In genomic region chr2:70828115-70828514, GRCh38 we compare ENCODE assay signal across 27 cellular contexts. TPM values are rescaled to one million over a fixed set of nuclear protein-coding genes. Genes with fewer than 3 reads are reported as not detected.
"Had no signal": no experiment of that assay in that cellular context is flagged by ENCODE, and none has a peak within 500 bp of the region (broad histone marks: within the 10 kb centered on the region; RNA-seq: fewer than 3 reads in every experiment).

No MANE protein-coding gene starts in this region.

- ATAC-seq: activated T-cell treated with anti-CD3 and anti-CD28 coated beads, Interleukin-2, amount 50 U/mL, for 4 hours; body of pancreas; effector memory CD8-positive, alpha-beta T cell; foreskin keratinocyte; left lobe of liver had no signal

- H3K9me3 Mint-ChIP-seq: activated CD4-positive, alpha-beta T cell treated with anti-CD3 and anti-CD28 coated beads, Interleukin-2, amount 10 ng/mL, durations not matched to agents 7 days and 5 days; activated naive CD4-positive, alpha-beta T cell treated with anti-CD3 and anti-CD28 coated beads for 36 hours; activated T-cell treated with anti-CD3 and anti-CD28 coated beads, Interleukin-2, amount 50 U/mL, for 4 hours; effector memory CD8-positive, alpha-beta T cell; mesothelial cell of epicardium; neural crest cell had no signal

- H3K9me3 ChIP-seq: body of pancreas, prostate gland, right atrium auricular region, thyroid gland had no signal

- H3K27ac Mint-ChIP-seq: activated CD4-positive, alpha-beta T cell treated with anti-CD3 and anti-CD28 coated beads, Interleukin-2, amount 10 ng/mL, durations not matched to agents 7 days and 5 days; mesothelial cell of epicardium had no signal

- DNase-seq: activated CD4-positive, alpha-beta T cell treated with anti-CD3 and anti-CD28 coated beads, Interleukin-2, amount 10 ng/mL, durations not matched to agents 7 days and 5 days; activated CD4-positive, CD25-positive, alpha-beta regulatory T cell; activated CD8-positive, alpha-beta memory T cell treated with anti-CD3 and anti-CD28 coated beads, Interleukin-2, amount 50 U/mL, for 4 hours; activated naive CD4-positive, alpha-beta T cell treated with anti-CD3 and anti-CD28 coated beads for 36 hours; activated T-cell treated with anti-CD3 and anti-CD28 coated beads, Interleukin-2, amount 50 U/mL, for 4 hours; body of pancreas; effector memory CD8-positive, alpha-beta T cell; stimulated activated CD4-positive, alpha-beta T cell treated with anti-CD3 and anti-CD28 coated beads, Interleukin-12 subunit alpha, Interleukin-12 subunit beta, amount 100 ng/mL, for 4 hours; stimulated activated CD4-positive, alpha-beta T cell treated with anti-CD3 and anti-CD28 coated beads, Interleukin-2, amount 100 ng/mL, for 24 hours; stimulated activated naive CD4-positive, alpha-beta T cell treated with Interleukin-2 at 50 U/mL for 16 hours; T-helper 9 cell; thyroid gland had no signal

- H3K36me3 Mint-ChIP-seq: mesothelial cell of epicardium had no signal

- H3K36me3 ChIP-seq: prostate gland, right atrium auricular region, thyroid gland had no signal

- H3K79me2 ChIP-seq: hepatocyte had no signal

- H3K4me3 ChIP-seq: body of pancreas, hepatocyte, prostate gland, right atrium auricular region, thyroid gland had no signal

- H2AFZ ChIP-seq: hepatocyte had no signal

- H3K4me1 ChIP-seq: body of pancreas, foreskin keratinocyte, prostate gland, thyroid gland had no signal

- H3K4me3 Mint-ChIP-seq: activated CD4-positive, alpha-beta T cell treated with anti-CD3 and anti-CD28 coated beads, Interleukin-2, amount 10 ng/mL, durations not matched to agents 7 days and 5 days; activated naive CD4-positive, alpha-beta T cell treated with anti-CD3 and anti-CD28 coated beads for 36 hours; activated T-cell treated with anti-CD3 and anti-CD28 coated beads, Interleukin-2, amount 50 U/mL, for 4 hours; effector memory CD8-positive, alpha-beta T cell; mesothelial cell of epicardium; neural crest cell had no signal

- H3K27ac ChIP-seq: body of pancreas, epithelial cell of prostate, foreskin keratinocyte, hepatocyte, prostate gland, right atrium auricular region, thyroid gland had no signal

- H3K27me3 ChIP-seq: body of pancreas, hepatocyte, right atrium auricular region, thyroid gland had no signal

- H3K4me2 ChIP-seq: hepatocyte had no signal

RNA-seq across cellular contexts. Expression of gene CD207, which starts 7.5 kb away (rescaled TPM):
- total RNA-seq: activated CD4-positive, alpha-beta T cell treated with anti-CD3 and anti-CD28 coated beads, Interleukin-2, amount 10 ng/mL, durations not matched to agents 7 days and 5 days; activated naive CD4-positive, alpha-beta T cell treated with anti-CD3 and anti-CD28 coated beads for 36 hours; activated T-cell treated with anti-CD3 and anti-CD28 coated beads, Interleukin-2, amount 50 U/mL, for 4 hours; body of pancreas; fibroblast of lung; foreskin keratinocyte; hepatocyte; left lobe of liver; lung microvascular endothelial cell; mesothelial cell of epicardium; neural crest cell; right atrium auricular region; subcutaneous adipose tissue; thyroid gland; urinary bladder had no signal

RNA-seq across cellular contexts. Expression of gene CLEC4F, which starts 7.7 kb away (rescaled TPM):
- total RNA-seq: activated CD4-positive, alpha-beta T cell treated with anti-CD3 and anti-CD28 coated beads, Interleukin-2, amount 10 ng/mL, durations not matched to agents 7 days and 5 days; activated naive CD4-positive, alpha-beta T cell treated with anti-CD3 and anti-CD28 coated beads for 36 hours; activated T-cell treated with anti-CD3 and anti-CD28 coated beads, Interleukin-2, amount 50 U/mL, for 4 hours; fibroblast of lung; foreskin keratinocyte; hepatocyte; left lobe of liver; mesothelial cell of epicardium; neural crest cell; urinary bladder had no signal

RNA-seq across cellular contexts. Expression of gene FIGLA, which starts 37.7 kb away (rescaled TPM):
- total RNA-seq: activated CD4-positive, alpha-beta T cell treated with anti-CD3 and anti-CD28 coated beads, Interleukin-2, amount 10 ng/mL, durations not matched to agents 7 days and 5 days; activated naive CD4-positive, alpha-beta T cell treated with anti-CD3 and anti-CD28 coated beads for 36 hours; activated T-cell treated with anti-CD3 and anti-CD28 coated beads, Interleukin-2, amount 50 U/mL, for 4 hours; body of pancreas; cardiac septum; dermis microvascular lymphatic vessel endothelial cell; fibroblast of lung; foreskin keratinocyte; hepatocyte; left lobe of liver; lung microvascular endothelial cell; mesothelial cell of epicardium; neural crest cell; omental fat pad; prostate gland; right atrium auricular region; subcutaneous adipose tissue; thyroid gland; urinary bladder had no signal
